1 cellular context compared by ENCODE assay signal in the genomic region with DNA sequence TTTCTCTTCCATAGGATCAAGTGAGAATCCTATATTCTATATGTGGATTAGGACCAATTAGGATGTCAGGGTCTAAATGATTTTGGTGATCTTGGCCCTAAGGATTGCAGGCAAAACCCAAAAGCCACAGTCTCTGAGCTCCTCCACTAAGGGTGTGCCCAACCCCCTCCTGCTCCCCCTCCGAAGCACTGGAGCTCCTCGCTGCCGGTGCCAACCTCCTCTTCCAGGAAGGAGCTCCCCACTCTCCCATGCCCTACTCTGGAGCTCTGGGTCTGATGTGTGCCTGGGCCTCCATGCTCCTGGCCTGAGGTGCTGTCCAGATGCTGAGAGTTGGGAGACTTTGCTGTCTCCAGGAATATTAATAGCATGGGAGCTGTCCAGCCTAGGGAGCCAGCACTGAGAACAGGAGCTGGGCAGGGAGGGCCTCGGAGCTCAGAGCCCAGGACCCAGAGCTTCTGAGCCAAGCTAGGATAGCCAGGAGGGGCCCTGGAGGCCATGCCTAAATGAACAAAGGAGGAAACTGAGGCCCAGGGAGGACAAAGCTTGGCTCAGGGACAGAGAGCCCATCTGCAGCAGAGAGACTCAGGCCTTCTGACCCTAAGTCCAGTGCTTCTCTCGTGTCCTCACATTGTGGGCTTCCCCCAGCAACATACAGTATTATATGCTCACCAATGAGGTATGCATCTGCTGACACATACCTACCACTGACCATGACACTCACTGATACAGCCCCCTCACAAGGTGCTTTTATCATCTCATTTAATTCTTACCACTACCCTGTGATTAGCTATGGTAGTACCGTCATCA.
A peak's percentile ranks its signal among the peaks of the same experiment; 100 is the strongest.
TF ChIP-seq lines count a peak whose summit lies in the region.

No MANE protein-coding gene starts in this region.

TF ChIP-seq in HepG2, 621 proteins besides CTCF, POLR2A, EP300 and RAD21 (continued from another document):
- no peak for TF ChIP-seq RNF2 (conservative IDR thresholded peaks at IDR 0.05; ENCODE audit: low read depth)
- TF ChIP-seq CREB3 (CRISPR knock-in tag; IDR thresholded peaks at IDR 0.05), result peak; percentile 90; the same call in 1 of the 2 replicates
- peak; percentile 89; the same call in 1 of the 2 replicates for TF ChIP-seq KDM4B (CRISPR knock-in tag; IDR thresholded peaks at IDR 0.05)
- no peak for TF ChIP-seq ZNF224 (CRISPR knock-in tag; IDR thresholded peaks at IDR 0.05)
- peak; percentile 65 for TF ChIP-seq ZNF7 (CRISPR knock-in tag; IDR thresholded peaks at IDR 0.05)
- no peak for TF ChIP-seq JUNB (CRISPR knock-in tag; IDR thresholded peaks at IDR 0.05; ENCODE audit: borderline replicate concordance)
- peak; percentile 31; the same call in 1 of the 2 replicates for TF ChIP-seq KDM5B (CRISPR knock-in tag; IDR thresholded peaks at IDR 0.05; ENCODE audit: borderline replicate concordance)
- 0 out of 2 replicates have a peak, but pooled peaks have one; percentile 19 for TF ChIP-seq HIC2 (CRISPR knock-in tag; IDR thresholded peaks at IDR 0.05; ENCODE audit: low read depth)
- 0 out of 2 replicates have a peak, but pooled peaks have one; percentile 20 for TF ChIP-seq PHF20 (CRISPR knock-in tag; IDR thresholded peaks at IDR 0.05)
- TF ChIP-seq IRF1 (CRISPR knock-in tag; IDR thresholded peaks at IDR 0.05; ENCODE audit: low read depth), result no peak
- TF ChIP-seq ZNF225 (CRISPR knock-in tag; IDR thresholded peaks at IDR 0.05), result peak; percentile 79; the same call in 1 of the 2 replicates
- peak; percentile 95 for TF ChIP-seq ZFP36L2 (CRISPR knock-in tag; IDR thresholded peaks at IDR 0.05)
- TF ChIP-seq SIN3A (IDR thresholded peaks at IDR 0.05; ENCODE audit: borderline replicate concordance, low read depth, low read length), result peak; percentile 97
- peak; percentile 53; the same call in 1 of the 2 replicates for TF ChIP-seq RFX3 (CRISPR knock-in tag; IDR thresholded peaks at IDR 0.05)
- no peak for TF ChIP-seq FLYWCH1 (CRISPR knock-in tag; IDR thresholded peaks at IDR 0.05)
- TF ChIP-seq, protein P1, sequence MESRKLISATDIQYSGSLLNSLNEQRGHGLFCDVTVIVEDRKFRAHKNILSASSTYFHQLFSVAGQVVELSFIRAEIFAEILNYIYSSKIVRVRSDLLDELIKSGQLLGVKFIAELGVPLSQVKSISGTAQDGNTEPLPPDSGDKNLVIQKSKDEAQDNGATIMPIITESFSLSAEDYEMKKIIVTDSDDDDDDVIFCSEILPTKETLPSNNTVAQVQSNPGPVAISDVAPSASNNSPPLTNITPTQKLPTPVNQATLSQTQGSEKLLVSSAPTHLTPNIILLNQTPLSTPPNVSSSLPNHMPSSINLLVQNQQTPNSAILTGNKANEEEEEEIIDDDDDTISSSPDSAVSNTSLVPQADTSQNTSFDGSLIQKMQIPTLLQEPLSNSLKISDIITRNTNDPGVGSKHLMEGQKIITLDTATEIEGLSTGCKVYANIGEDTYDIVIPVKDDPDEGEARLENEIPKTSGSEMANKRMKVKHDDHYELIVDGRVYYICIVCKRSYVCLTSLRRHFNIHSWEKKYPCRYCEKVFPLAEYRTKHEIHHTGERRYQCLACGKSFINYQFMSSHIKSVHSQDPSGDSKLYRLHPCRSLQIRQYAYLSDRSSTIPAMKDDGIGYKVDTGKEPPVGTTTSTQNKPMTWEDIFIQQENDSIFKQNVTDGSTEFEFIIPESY (CRISPR knock-in tag; IDR thresholded peaks at IDR 0.05), result no peak
- peak; percentile 81; the same call in 1 of the 2 replicates for TF ChIP-seq TEAD2 (CRISPR knock-in tag; IDR thresholded peaks at IDR 0.05)
- TF ChIP-seq, protein P2, sequence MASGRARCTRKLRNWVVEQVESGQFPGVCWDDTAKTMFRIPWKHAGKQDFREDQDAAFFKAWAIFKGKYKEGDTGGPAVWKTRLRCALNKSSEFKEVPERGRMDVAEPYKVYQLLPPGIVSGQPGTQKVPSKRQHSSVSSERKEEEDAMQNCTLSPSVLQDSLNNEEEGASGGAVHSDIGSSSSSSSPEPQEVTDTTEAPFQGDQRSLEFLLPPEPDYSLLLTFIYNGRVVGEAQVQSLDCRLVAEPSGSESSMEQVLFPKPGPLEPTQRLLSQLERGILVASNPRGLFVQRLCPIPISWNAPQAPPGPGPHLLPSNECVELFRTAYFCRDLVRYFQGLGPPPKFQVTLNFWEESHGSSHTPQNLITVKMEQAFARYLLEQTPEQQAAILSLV (CRISPR knock-in tag; IDR thresholded peaks at IDR 0.05; ENCODE audit: borderline replicate concordance), result peak; percentile 38; the same call in 1 of the 2 replicates
- TF ChIP-seq MBD4 (IDR thresholded peaks at IDR 0.05; ENCODE audit: borderline replicate concordance, low read length), result no peak
